15 cellular contexts compared by ENCODE assay signal in genomic region chr9:6902423-6902822, GRCh38.
A peak's percentile ranks its signal among the peaks of the same experiment; 100 is the strongest.
DNase-seq lines count a peak whose midpoint lies in the region; ATAC-seq and TF ChIP-seq lines count a peak whose summit lies in the region.
"Had no signal": no experiment of that assay in that cellular context is flagged by ENCODE, and none has a peak within 500 bp of the region (broad histone marks: within the 10 kb centered on the region; RNA-seq: fewer than 3 reads in every experiment).

No MANE protein-coding gene starts in this region.

- no peak overlapping the region for H3K4me3 Mint-ChIP-seq in activated naive CD4-positive, alpha-beta T cell treated with anti-CD3 and anti-CD28 coated beads, Interleukin-2, amount 50 U/mL, for 24 hours
- H3K4me3 Mint-ChIP-seq in activated naive CD4-positive, alpha-beta T cell treated with anti-CD3 and anti-CD28 coated beads, Interleukin-2, amount 10 ng/mL, durations not matched to agents 7 days and 5 days, result no peak overlapping the region
- H3K4me3 Mint-ChIP-seq in effector memory CD8-positive, alpha-beta T cell, result no peak overlapping the region
- H3K4me3 Mint-ChIP-seq in stimulated activated naive CD8-positive, alpha-beta T cell treated with anti-CD3 and anti-CD28 coated beads, Interleukin-15, amount 100 ng/mL, for 72 hours, result no peak overlapping the region

- H3K4me3 ChIP-seq in NB4 (ENCODE audit: low read depth, low read length), result no peak overlapping the region
- H3K4me3 ChIP-seq: mucosa of descending colon, Peyer's patch, tibial artery had no signal

- CTCF ChIA-PET in activated naive CD4-positive, alpha-beta T cell treated with anti-CD3 and anti-CD28 coated beads, Interleukin-2, amount 10 ng/mL, durations not matched to agents 7 days and 5 days (lab: Charles Lee), result interaction anchor here (0.7 kb wide), 1 partner anchor 23 kb away, joined by 5 read pairs; no protein-coding TSS in a partner anchor

- TF ChIP-seq CTCF in NB4 (IDR thresholded peaks at IDR 0.05; ENCODE audit: low read depth, low read length), result no peak

- peaks cover 11% of the 10 kb centered on the region for H3K36me3 Mint-ChIP-seq in activated naive CD4-positive, alpha-beta T cell treated with anti-CD3 and anti-CD28 coated beads, Interleukin-2, amount 50 U/mL, for 24 hours
- H3K36me3 Mint-ChIP-seq in activated naive CD4-positive, alpha-beta T cell treated with anti-CD3 and anti-CD28 coated beads, Interleukin-2, amount 10 ng/mL, durations not matched to agents 7 days and 5 days, result peaks cover 22% of the 10 kb centered on the region
- H3K36me3 Mint-ChIP-seq in effector memory CD8-positive, alpha-beta T cell (ENCODE audit: insufficient read depth), result peaks cover 2% of the 10 kb centered on the region

- H3K27me3 Mint-ChIP-seq in activated naive CD4-positive, alpha-beta T cell treated with anti-CD3 and anti-CD28 coated beads, Interleukin-2, amount 50 U/mL, for 24 hours, result no peaks in the 10 kb centered on the region
- H3K27me3 Mint-ChIP-seq in activated naive CD4-positive, alpha-beta T cell treated with anti-CD3 and anti-CD28 coated beads, Interleukin-2, amount 10 ng/mL, durations not matched to agents 7 days and 5 days, result no peaks in the 10 kb centered on the region
- no peaks in the 10 kb centered on the region for H3K27me3 Mint-ChIP-seq in effector memory CD8-positive, alpha-beta T cell
- H3K27me3 Mint-ChIP-seq in stimulated activated naive CD8-positive, alpha-beta T cell treated with anti-CD3 and anti-CD28 coated beads, Interleukin-15, amount 100 ng/mL, for 72 hours, result no peaks in the 10 kb centered on the region

- no peaks in the 10 kb centered on the region for H3K9me3 Mint-ChIP-seq in activated naive CD4-positive, alpha-beta T cell treated with anti-CD3 and anti-CD28 coated beads, Interleukin-2, amount 50 U/mL, for 24 hours
- H3K9me3 Mint-ChIP-seq in activated naive CD4-positive, alpha-beta T cell treated with anti-CD3 and anti-CD28 coated beads, Interleukin-2, amount 10 ng/mL, durations not matched to agents 7 days and 5 days, result no peaks in the 10 kb centered on the region
- no peaks in the 10 kb centered on the region for H3K9me3 Mint-ChIP-seq in effector memory CD8-positive, alpha-beta T cell
- H3K9me3 Mint-ChIP-seq in stimulated activated naive CD8-positive, alpha-beta T cell treated with anti-CD3 and anti-CD28 coated beads, Interleukin-15, amount 100 ng/mL, for 72 hours, result no peaks in the 10 kb centered on the region

- peak overlapping the region; percentile 76 for H3K27ac Mint-ChIP-seq in activated naive CD4-positive, alpha-beta T cell treated with anti-CD3 and anti-CD28 coated beads, Interleukin-2, amount 50 U/mL, for 24 hours
- no peak overlapping the region for H3K27ac Mint-ChIP-seq in activated naive CD4-positive, alpha-beta T cell treated with anti-CD3 and anti-CD28 coated beads, Interleukin-2, amount 10 ng/mL, durations not matched to agents 7 days and 5 days
- H3K27ac Mint-ChIP-seq in effector memory CD8-positive, alpha-beta T cell, result peak overlapping the region; percentile 4 to 12
- H3K27ac Mint-ChIP-seq in stimulated activated naive CD8-positive, alpha-beta T cell treated with anti-CD3 and anti-CD28 coated beads, Interleukin-15, amount 100 ng/mL, for 72 hours, result peak overlapping the region in 1 of 2 donors; percentile 5

- no peak for TF ChIP-seq POLR2A in NB4 (IDR thresholded peaks at IDR 0.05; ENCODE audit: extremely low read depth, insufficient read length)

- ATAC-seq in effector memory CD8-positive, alpha-beta T cell (replicated peaks), result peak; percentile 41
- peak; percentile 78 for ATAC-seq in stimulated activated naive CD8-positive, alpha-beta T cell treated with anti-CD3 and anti-CD28 coated beads, Interleukin-15, amount 100 ng/mL, for 72 hours
- ATAC-seq in HG03139 (IDR thresholded peaks at IDR 0.05; ENCODE audit: unreplicated experiment) (no peak), GM21717 (IDR thresholded peaks at IDR 0.05; ENCODE audit: unreplicated experiment) (no peak)
- ATAC-seq: mucosa of descending colon had no signal

- peaks cover 41% of the 10 kb centered on the region for H3K4me1 Mint-ChIP-seq in activated naive CD4-positive, alpha-beta T cell treated with anti-CD3 and anti-CD28 coated beads, Interleukin-2, amount 50 U/mL, for 24 hours
- H3K4me1 Mint-ChIP-seq in activated naive CD4-positive, alpha-beta T cell treated with anti-CD3 and anti-CD28 coated beads, Interleukin-2, amount 10 ng/mL, durations not matched to agents 7 days and 5 days, result peaks cover 29% of the 10 kb centered on the region
- peaks cover 9 to 38% of the 10 kb centered on the region in 2 donors for H3K4me1 Mint-ChIP-seq in effector memory CD8-positive, alpha-beta T cell (ENCODE audit: low read depth in 2 of 2)
- peaks cover 55% of the 10 kb centered on the region for H3K4me1 Mint-ChIP-seq in stimulated activated naive CD8-positive, alpha-beta T cell treated with anti-CD3 and anti-CD28 coated beads, Interleukin-15, amount 100 ng/mL, for 72 hours

- DNase-seq in activated naive CD4-positive, alpha-beta T cell treated with anti-CD3 and anti-CD28 coated beads, Interleukin-2, amount 10 ng/mL, durations not matched to agents 7 days and 5 days, result no peak
- peak; percentile 56 for DNase-seq in NB4 (ENCODE audit: low read depth)
- no peak for DNase-seq in effector memory CD8-positive, alpha-beta T cell
- no peak for DNase-seq in stimulated activated naive CD8-positive, alpha-beta T cell treated with anti-CD3 and anti-CD28 coated beads, Interleukin-15, amount 100 ng/mL, for 72 hours
- no peak for DNase-seq in NCI-H2029 treated with DMSO at 0.1 percent for 48 hours (lab: John Stamatoyannopoulos, UW)
- DNase-seq: activated CD8-positive, alpha-beta memory T cell treated with anti-CD3 and anti-CD28 coated beads, Interleukin-2, amount 50 U/mL, for 48 hours; GF-D8; Kasumi-1; mucosa of descending colon; Peyer's patch; right cardiac atrium; tibial artery had no signal

Comparison
In these comparisons a context has a peak if more than half of its experiments do, and no peak if none do; other contexts are left out.
1. ATAC-seq: peak in effector memory CD8-positive, alpha-beta T cell (single experiment) and stimulated activated naive CD8-positive, alpha-beta T cell treated with anti-CD3 and anti-CD28 coated beads, Interleukin-15, amount 100 ng/mL, for 72 hours (single experiment); none in HG03139 (single experiment) and GM21717 (single experiment).